In genomic region chr10:71582019-71582418, GRCh38 we compare ENCODE assay signal across 12 cellular contexts.
DNase-seq lines count a peak whose midpoint lies in the region; ATAC-seq, FAIRE-seq and TF ChIP-seq lines count a peak whose summit lies in the region.
"Had no signal": no experiment of that assay in that cellular context is flagged by ENCODE, and none has a peak within 500 bp of the region (broad histone marks: within the 10 kb centered on the region; RNA-seq: fewer than 3 reads in every experiment).

No MANE protein-coding gene starts in this region.

- H3K4me3 ChIP-seq in PC-3 (ENCODE audit: low read length): no peak overlapping the region
- H3K4me3 ChIP-seq in H1 (ENCODE audit: extremely low read depth in 1 of 4, insufficient read depth in 2 of 4, low read depth in 3 of 4, low read length in 4 of 4): no peak overlapping the region
- no peak overlapping the region for H3K4me3 ChIP-seq in mesenchymal stem cell (ENCODE audit: insufficient read depth in 1 of 2, low read depth in 1 of 2, low read length in 2 of 2)
- H3K4me3 ChIP-seq in upper lobe of left lung: no peak overlapping the region

- peak; percentile 28 for DNase-seq in Calu3
- DNase-seq in PC-3: peak; percentile 27
- DNase-seq in H1 (ENCODE audit: low read depth in 1 of 2, low spot score in 2 of 2): no peak
- peak; percentile 46 for DNase-seq in mesenchymal stem cell
- DNase-seq in upper lobe of left lung: no peak
- DNase-seq in stimulated activated naive CD8-positive, alpha-beta T cell treated with anti-CD3 and anti-CD28 coated beads, Interleukin-15, Interleukin-2, amounts not matched to agents 100 U/mL and 50 U/mL, for 24 hours: no peak
- no peak for DNase-seq in T1000 (lab: John Stamatoyannopoulos, UW)
- DNase-seq: activated CD8-positive, alpha-beta memory T cell treated with anti-CD3 and anti-CD28 coated beads, Interleukin-2, amount 10 ng/mL, durations not matched to agents 7 days and 5 days; COR-L47; NCI-H2171 treated with DMSO at 0.1 percent for 48 hours; retina had no signal

- TF ChIP-seq RAD21 in H1 (IDR thresholded peaks at IDR 0.05 in 1 of 2, conservative IDR thresholded peaks at IDR 0.05 in 1 of 2; ENCODE audit: low read depth in 2 of 2, low read length in 2 of 2): no peak

- no peak overlapping the region for H3K9ac ChIP-seq in PC-3 (ENCODE audit: low read length)
- no peak overlapping the region for H3K9ac ChIP-seq in H1 (replicated peaks in 1 of 4; ENCODE audit: extremely low read depth in 1 of 4, low read depth in 3 of 4, low read length in 3 of 4)
- no peak overlapping the region for H3K9ac ChIP-seq in mesenchymal stem cell (ENCODE audit: low read length)

- H3K4me1 ChIP-seq in PC-3 (ENCODE audit: insufficient read depth, low read length) (no peaks in the 10 kb centered on the region), H1 (replicated peaks in 1 of 4; ENCODE audit: control insufficient read depth in 3 of 4, insufficient read depth in 4 of 4, low read length in 3 of 4) (peaks cover 0 to 6% (median 3%) of the 10 kb centered on the region in 4 experiments; a peak in 2 of 7 replicates), mesenchymal stem cell (ENCODE audit: control insufficient read depth, insufficient read depth, low read depth, low read length) (peaks cover 12% of the 10 kb centered on the region), upper lobe of left lung (no peaks in the 10 kb centered on the region)

- H3K18ac ChIP-seq in H1 (ENCODE audit: extremely low read depth, low read length): no peak overlapping the region
- no peak overlapping the region for H3K18ac ChIP-seq in mesenchymal stem cell (ENCODE audit: low read depth in 1 of 2, low read length in 2 of 2)

- no peaks in the 10 kb centered on the region for H3K4me1 Mint-ChIP-seq in Calu3 (ENCODE audit: low read depth, unreplicated experiment)
- H3K4me1 Mint-ChIP-seq: activated CD8-positive, alpha-beta memory T cell treated with anti-CD3 and anti-CD28 coated beads, Interleukin-2, amount 10 ng/mL, durations not matched to agents 7 days and 5 days had no signal

- TF ChIP-seq EP300 in H1 (IDR thresholded peaks at IDR 0.05; ENCODE audit: borderline replicate concordance in 1 of 2, low read depth in 2 of 2, low read length in 2 of 2): no peak
- TF ChIP-seq EP300 in upper lobe of left lung (IDR thresholded peaks at IDR 0.05): no peak

- CTCF ChIA-PET in Calu3 (lab: Charles Lee) (interaction anchor here (0.9 kb wide), 1 partner anchor 12 kb away, joined by 3 read pairs; no protein-coding TSS in a partner anchor), PC-3 (lab: Charles Lee) (no interaction called here), H1 (lab: Charles Lee; ENCODE audit: partially characterized antibody) (interaction anchor here (0.7 to 16.0 kb wide), 11 partner anchors 8 to 232 kb away, joined by 3 to 161 read pairs (median 3); partner anchors contain the start of gene CDH23)

- no peak overlapping the region for H3K27ac Mint-ChIP-seq in Calu3 (ENCODE audit: unreplicated experiment)
- H3K27ac Mint-ChIP-seq: activated CD8-positive, alpha-beta memory T cell treated with anti-CD3 and anti-CD28 coated beads, Interleukin-2, amount 10 ng/mL, durations not matched to agents 7 days and 5 days had no signal

- no peaks in the 10 kb centered on the region for H3K9me2 ChIP-seq in PC-3 (replicated peaks; ENCODE audit: low read length)

- POLR2A ChIA-PET in PC-3 (lab: Charles Lee; ENCODE audit: unreplicated experiment) (no interaction called here), H1 (lab: Charles Lee; ENCODE audit: partially characterized antibody) (interaction anchor here (1.3 kb wide), 1 partner anchor 52 kb away, joined by 3 read pairs; no protein-coding TSS in a partner anchor)

- H2BK12ac ChIP-seq in H1 (ENCODE audit: low read depth, low read length) (no peak overlapping the region), mesenchymal stem cell (ENCODE audit: low read length in 2 of 2) (no peak overlapping the region)

- H3K9me3 ChIP-seq in PC-3 (ENCODE audit: low read length): no peaks in the 10 kb centered on the region
- no peaks in the 10 kb centered on the region for H3K9me3 ChIP-seq in H1 (ENCODE audit: insufficient read depth in 2 of 2, low read depth in 1 of 2, low read length in 1 of 2)
- H3K9me3 ChIP-seq in mesenchymal stem cell (ENCODE audit: control insufficient read depth, low read length): no peaks in the 10 kb centered on the region
- no peaks in the 10 kb centered on the region for H3K9me3 ChIP-seq in upper lobe of left lung

- H3K23ac ChIP-seq in H1 (ENCODE audit: insufficient read length) (no peak overlapping the region), mesenchymal stem cell (ENCODE audit: low read length in 2 of 2) (no peak overlapping the region)

- no peak overlapping the region for H3K4me3 Mint-ChIP-seq in Calu3 (ENCODE audit: low read depth, unreplicated experiment)
- H3K4me3 Mint-ChIP-seq: activated CD8-positive, alpha-beta memory T cell treated with anti-CD3 and anti-CD28 coated beads, Interleukin-2, amount 10 ng/mL, durations not matched to agents 7 days and 5 days had no signal

- H3K14ac ChIP-seq in H1 (ENCODE audit: insufficient read length) (no peak overlapping the region), mesenchymal stem cell (ENCODE audit: low read length in 2 of 2) (no peak overlapping the region)

- H3K56ac ChIP-seq in H1 (replicated peaks; ENCODE audit: insufficient read length, low read depth, low read length): no peak overlapping the region

- H4K20me1 ChIP-seq in PC-3 (ENCODE audit: low read length) (no peaks in the 10 kb centered on the region), H1 (replicated peaks in 1 of 2; ENCODE audit: control insufficient read depth in 1 of 2, insufficient read depth in 2 of 2, low read length in 2 of 2) (no peaks in the 10 kb centered on the region)

- H4K91ac ChIP-seq in H1 (replicated peaks; ENCODE audit: insufficient read length, low read length) (no peak overlapping the region), mesenchymal stem cell (ENCODE audit: low read length) (no peak overlapping the region)

- H3K27me3 Mint-ChIP-seq in Calu3 (ENCODE audit: unreplicated experiment): peaks cover 37% of the 10 kb centered on the region
- H3K27me3 Mint-ChIP-seq: activated CD8-positive, alpha-beta memory T cell treated with anti-CD3 and anti-CD28 coated beads, Interleukin-2, amount 10 ng/mL, durations not matched to agents 7 days and 5 days had no signal

- H3K36me3 ChIP-seq in PC-3 (ENCODE audit: low read depth, low read length) (no peaks in the 10 kb centered on the region), H1 (ENCODE audit: control insufficient read depth in 2 of 4, insufficient read depth in 4 of 4, low read length in 3 of 4) (no peaks in the 10 kb centered on the region), mesenchymal stem cell (ENCODE audit: control insufficient read depth in 1 of 2, insufficient read depth in 2 of 2, low read depth in 1 of 2, low read length in 2 of 2) (no peaks in the 10 kb centered on the region), upper lobe of left lung (no peaks in the 10 kb centered on the region)

- H2BK20ac ChIP-seq in H1 (ENCODE audit: low read length): no peak overlapping the region

- H3K4me2 ChIP-seq in PC-3 (ENCODE audit: low read length): no peak overlapping the region
- no peak overlapping the region for H3K4me2 ChIP-seq in H1 (ENCODE audit: insufficient read depth in 1 of 2, low read depth in 2 of 2, low read length in 2 of 2)
- H3K4me2 ChIP-seq in mesenchymal stem cell (ENCODE audit: low read length, poor library complexity, severe bottlenecking): no peak overlapping the region

- peak; percentile 55 for FAIRE-seq in H1 (lab: Jason Lieb, UNC)

- WGBS in H1 (ENCODE audit: extremely low coverage in 1 of 2, insufficient coverage in 1 of 2, insufficient read length in 1 of 2, insufficient replicate concordance in 2 of 2, low coverage in 1 of 2, low lambda C conversion rate in 2 of 2, missing lambda C conversion rate in 1 of 2), 2 experiments: 87% methylated on average over 3 of the region's 3 CpGs; no CpG with 5 or more reads in 1 of the 2 experiments
- WGBS in mesenchymal stem cell: 52% methylated on average over 3 of the region's 3 CpGs
- 56 to 61% methylated on average over 3 of the region's 3 CpGs for WGBS in upper lobe of left lung, 2 donors

- H2BK5ac ChIP-seq in H1 (ENCODE audit: low read depth, low read length) (no peak overlapping the region), mesenchymal stem cell (ENCODE audit: low read depth, low read length, poor library complexity, severe bottlenecking) (no peak overlapping the region)

- H2AFZ ChIP-seq in PC-3 (ENCODE audit: low read length) (no peak overlapping the region), H1 (ENCODE audit: low read length) (no peak overlapping the region), mesenchymal stem cell (ENCODE audit: low read depth, low read length) (no peak overlapping the region)

- intact Hi-C loops in Calu3 (cut with micrococcal nuclease; ENCODE audit: unreplicated experiment) (no loop called here), PC-3 (cut with micrococcal nuclease) (no loop called here)

- H3K27ac ChIP-seq in PC-3 (ENCODE audit: low read length) (no peak overlapping the region), H1 (ENCODE audit: low read depth, low read length) (no peak overlapping the region), mesenchymal stem cell (ENCODE audit: low read length, poor library complexity, severe bottlenecking) (no peak overlapping the region), upper lobe of left lung (no peak overlapping the region)

- H4K8ac ChIP-seq in H1 (ENCODE audit: extremely low read depth, insufficient read depth, low read length) (no peak overlapping the region), mesenchymal stem cell (ENCODE audit: low read length) (no peak overlapping the region)

- no peaks in the 10 kb centered on the region for H3K79me1 ChIP-seq in H1 (ENCODE audit: low read depth, low read length)
- H3K79me1 ChIP-seq in mesenchymal stem cell (replicated peaks; ENCODE audit: low read length, poor library complexity, severe bottlenecking): no peaks in the 10 kb centered on the region

- no peaks in the 10 kb centered on the region for H3K36me3 Mint-ChIP-seq in Calu3 (ENCODE audit: insufficient read depth, unreplicated experiment)
- H3K36me3 Mint-ChIP-seq: activated CD8-positive, alpha-beta memory T cell treated with anti-CD3 and anti-CD28 coated beads, Interleukin-2, amount 10 ng/mL, durations not matched to agents 7 days and 5 days had no signal

- BruUV-seq in Calu3 (replicated peaks; lab: Mats Ljungman, UMichigan) (no TSS peak), PC-3 (replicated peaks; lab: Mats Ljungman, UMichigan) (no TSS peak)

- H2BK15ac ChIP-seq in H1 (ENCODE audit: low read length) (no peak overlapping the region), mesenchymal stem cell (ENCODE audit: low read depth, poor library complexity, severe bottlenecking) (no peak overlapping the region)

- H3K23me2 ChIP-seq in H1 (ENCODE audit: low read depth, low read length): no peaks in the 10 kb centered on the region

- H3K27me3 ChIP-seq in PC-3 (ENCODE audit: low read length) (peaks cover 29% of the 10 kb centered on the region), H1 (replicated peaks in 1 of 4; ENCODE audit: control insufficient read depth in 3 of 4, extremely low read depth in 1 of 4, insufficient read depth in 3 of 4, low read length in 3 of 4) (no peaks in the 10 kb centered on the region), mesenchymal stem cell (ENCODE audit: control insufficient read depth in 1 of 2, insufficient read depth in 1 of 2, low read length in 2 of 2) (peaks cover 25 to 37% of the 10 kb centered on the region in 2 experiments), upper lobe of left lung (no peaks in the 10 kb centered on the region)

- H3F3A ChIP-seq in PC-3 (ENCODE audit: low read length, unreplicated experiment): no peaks in the 10 kb centered on the region

- H3K9me3 Mint-ChIP-seq in Calu3 (ENCODE audit: low read depth, unreplicated experiment): no peaks in the 10 kb centered on the region

- H3K79me2 ChIP-seq in PC-3 (ENCODE audit: low read length) (no peaks in the 10 kb centered on the region), H1 (ENCODE audit: control insufficient read depth in 1 of 2, insufficient read depth in 2 of 2, low read length in 2 of 2) (no peaks in the 10 kb centered on the region)

- TF ChIP-seq CTCF in Calu3 (IDR thresholded peaks at IDR 0.05; ENCODE audit: unreplicated experiment): no peak
- TF ChIP-seq CTCF in PC-3 (conservative IDR thresholded peaks at IDR 0.05; ENCODE audit: low read depth, low read length): no peak
- no peak for TF ChIP-seq CTCF in H1 (IDR thresholded peaks at IDR 0.05; ENCODE audit: control extremely low read depth in 1 of 3, insufficient read depth in 1 of 3, low read depth in 1 of 3, low read length in 3 of 3)
- TF ChIP-seq CTCF in upper lobe of left lung (IDR thresholded peaks at IDR 0.05): no peak

- no peak for TF ChIP-seq POLR2A in H1 (IDR thresholded peaks at IDR 0.05; ENCODE audit: control extremely low read depth in 1 of 2, low read depth in 2 of 2, low read length in 2 of 2)
- TF ChIP-seq POLR2A in upper lobe of left lung (IDR thresholded peaks at IDR 0.05): no peak

- no peak overlapping the region for H3K4ac ChIP-seq in H1 (replicated peaks; ENCODE audit: insufficient read length, low read depth, low read length)
- H3K4ac ChIP-seq in mesenchymal stem cell (ENCODE audit: low read depth in 1 of 2, low read length in 2 of 2): no peak overlapping the region

- H2BK120ac ChIP-seq in H1 (replicated peaks; ENCODE audit: low read depth, low read length) (no peak overlapping the region), mesenchymal stem cell (ENCODE audit: low read depth, low read length) (no peak overlapping the region)

- H4K5ac ChIP-seq in H1 (ENCODE audit: insufficient read length, low read depth, low read length): no peak overlapping the region

- ATAC-seq in PC-3 (peak; percentile 38; the same call in 1 of the 2 replicates), upper lobe of left lung (ENCODE audit: low FRiP score in 2 of 2) (no peak), GM18858 (IDR thresholded peaks at IDR 0.05; ENCODE audit: unreplicated experiment) (no peak)
- ATAC-seq in stimulated activated naive CD8-positive, alpha-beta T cell treated with anti-CD3 and anti-CD28 coated beads, Interleukin-15, Interleukin-2, amounts not matched to agents 100 U/mL and 50 U/mL, for 24 hours: no peak
- ATAC-seq: activated CD8-positive, alpha-beta memory T cell treated with anti-CD3 and anti-CD28 coated beads, Interleukin-2, amount 10 ng/mL, durations not matched to agents 7 days and 5 days had no signal

- no peak overlapping the region for H2AK5ac ChIP-seq in H1 (ENCODE audit: low read depth, low read length)
- H2AK5ac ChIP-seq in mesenchymal stem cell (ENCODE audit: low read length, severe bottlenecking): no peak overlapping the region

Comparison
In these comparisons a context has a peak if more than half of its experiments do, and no peak if none do; other contexts are left out.
1. DNase-seq: peak in Calu3 (single experiment), PC-3 (single experiment) and mesenchymal stem cell (single experiment); none in H1 (0 of 2), upper lobe of left lung (0 of 2), stimulated activated naive CD8-positive, alpha-beta T cell treated with anti-CD3 and anti-CD28 coated beads, Interleukin-15, Interleukin-2, amounts not matched to agents 100 U/mL and 50 U/mL, for 24 hours (single experiment) and T1000 (single experiment).